ENCODE assay signal across 8 cellular contexts in genomic region chr15:58980351-58980939, GRCh38. TPM values are rescaled to one million over a fixed set of nuclear protein-coding genes. Genes with fewer than 3 reads are reported as not detected.
DNase-seq lines count a peak whose midpoint lies in the region; ATAC-seq and TF ChIP-seq lines count a peak whose summit lies in the region.

No MANE protein-coding gene starts in this region.

- H3K27me3 Mint-ChIP-seq in nephron (ENCODE audit: low read depth): peaks cover 21% of the 10 kb centered on the region

- no peak overlapping the region for H3K4me3 Mint-ChIP-seq in nephron

- H3K4me1 ChIP-seq in BE2C: no peaks in the 10 kb centered on the region

- no peak overlapping the region for H3K27ac Mint-ChIP-seq in nephron

- peak; percentile 53 for TF ChIP-seq CTCF in BE2C (IDR thresholded peaks at IDR 0.05; ENCODE audit: low read depth, low read length)
- peak; percentile 54 to 67 (median 58) for TF ChIP-seq CTCF in nephron (IDR thresholded peaks at IDR 0.05; ENCODE audit: unreplicated experiment in 3 of 3)

- no peaks in the 10 kb centered on the region for H3K9me3 Mint-ChIP-seq in nephron

- no peaks in the 10 kb centered on the region for H3K27me3 ChIP-seq in BE2C

- no peak for ATAC-seq in GM19455 (IDR thresholded peaks at IDR 0.05; ENCODE audit: unreplicated experiment)
- ATAC-seq in HG03045 (IDR thresholded peaks at IDR 0.05; ENCODE audit: unreplicated experiment): no peak

- peaks cover 5% of the 10 kb centered on the region for H3K4me1 Mint-ChIP-seq in nephron

- no peaks in the 10 kb centered on the region for H3K9me3 ChIP-seq in BE2C

- no peaks in the 10 kb centered on the region for H3K36me3 ChIP-seq in BE2C

- no peak overlapping the region for H3K4me3 ChIP-seq in BE2C (ENCODE audit: low read depth, low read length)

- no peaks in the 10 kb centered on the region for H3K36me3 Mint-ChIP-seq in nephron (ENCODE audit: low read depth)

- no peak for DNase-seq in BE2C
- DNase-seq in HCEC 1CT: peak; percentile 46
- peak; percentile 79 for DNase-seq in OCI-M1 (lab: John Stamatoyannopoulos, UW)
- DNase-seq in dermis blood vessel endothelial cell: peak; percentile 67
- no peak for DNase-seq in epidermal melanocyte (ENCODE audit: insufficient read length, low spot score)

RNA-seq across cellular contexts. Expression of gene RNF111, which starts 7.0 kb away (rescaled TPM):
- 35.2 TPM for polyA plus RNA-seq in BE2C (2012; ENCODE audit: insufficient read depth, insufficient read length, low read depth)
- total RNA-seq in dermis blood vessel endothelial cell: 16.2 and 22.2 TPM in 2 replicates

RNA-seq across cellular contexts. Expression of gene SLTM, which starts 47.0 kb away (rescaled TPM):
- polyA plus RNA-seq in BE2C (2012; ENCODE audit: insufficient read depth, insufficient read length, low read depth): 113 TPM
- total RNA-seq in dermis blood vessel endothelial cell: 81.7 and 84.6 TPM in 2 replicates

Comparison
In these comparisons a context has a peak if more than half of its experiments do, and no peak if none do; other contexts are left out.
1. DNase-seq: peak in HCEC 1CT (single experiment), OCI-M1 (single experiment) and dermis blood vessel endothelial cell (single experiment); none in BE2C (single experiment) and epidermal melanocyte (single experiment).